14 cellular contexts compared by ENCODE assay signal in the genomic region with DNA sequence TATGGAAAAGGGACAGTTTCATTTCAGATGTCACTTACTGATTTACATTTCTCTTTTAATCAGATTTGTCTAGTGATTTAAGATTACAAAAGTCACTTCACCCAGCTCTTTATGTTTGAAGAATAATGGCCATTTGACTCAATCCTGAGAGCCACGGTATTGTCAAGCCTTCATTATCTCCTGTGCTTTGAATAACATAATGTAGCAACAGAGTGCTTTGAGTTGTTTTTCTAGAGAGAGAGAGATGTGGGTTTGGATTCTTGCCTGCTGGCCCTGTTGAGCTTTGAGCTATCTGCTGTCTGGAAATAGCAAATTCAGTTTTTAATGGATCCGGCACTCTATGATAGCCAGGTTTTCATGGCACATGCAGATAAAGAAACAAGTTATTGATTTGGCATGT.
DNase-seq lines count a peak whose midpoint lies in the region; ATAC-seq and TF ChIP-seq lines count a peak whose summit lies in the region.
"Had no signal": no experiment of that assay in that cellular context is flagged by ENCODE, and none has a peak within 500 bp of the region (broad histone marks: within the 10 kb centered on the region; RNA-seq: fewer than 3 reads in every experiment).

No MANE protein-coding gene starts in this region.

- no peaks in the 10 kb centered on the region for H3K9me3 ChIP-seq in left ventricle myocardium inferior (replicated peaks)

- H3K4me3 Mint-ChIP-seq in type B pancreatic cell: no peak overlapping the region
- H3K4me3 Mint-ChIP-seq: activated naive CD8-positive, alpha-beta T cell treated with anti-CD3 and anti-CD28 coated beads for 36 hours; stimulated activated naive B cell treated with anti-CD40 and anti-IgM and Interleukin-4, amounts not matched to agents 10 μg/mL and 1 μg/mL and 100 μg/mL, for 72 hours had no signal

- H3K9me3 Mint-ChIP-seq in type B pancreatic cell: peaks cover 4% of the 10 kb centered on the region
- H3K9me3 Mint-ChIP-seq: activated naive CD8-positive, alpha-beta T cell treated with anti-CD3 and anti-CD28 coated beads for 36 hours; stimulated activated naive B cell treated with anti-CD40 and anti-IgM and Interleukin-4, amounts not matched to agents 10 μg/mL and 1 μg/mL and 100 μg/mL, for 72 hours had no signal

- H3K4me3 ChIP-seq in left ventricle myocardium inferior: no peak overlapping the region

- peaks cover 32% of the 10 kb centered on the region for H3K4me1 Mint-ChIP-seq in type B pancreatic cell (ENCODE audit: unreplicated experiment)
- H3K4me1 Mint-ChIP-seq: activated naive CD8-positive, alpha-beta T cell treated with anti-CD3 and anti-CD28 coated beads for 36 hours had no signal

- no peaks in the 10 kb centered on the region for H3K27me3 ChIP-seq in left ventricle myocardium inferior (ENCODE audit: low read depth)

- no peak overlapping the region for H3K27ac ChIP-seq in left ventricle myocardium inferior (replicated peaks)

- H3K27ac Mint-ChIP-seq in type B pancreatic cell: peak overlapping the region; percentile 42
- H3K27ac Mint-ChIP-seq: activated naive CD8-positive, alpha-beta T cell treated with anti-CD3 and anti-CD28 coated beads for 36 hours; stimulated activated naive B cell treated with anti-CD40 and anti-IgM and Interleukin-4, amounts not matched to agents 10 μg/mL and 1 μg/mL and 100 μg/mL, for 72 hours had no signal

- no peaks in the 10 kb centered on the region for H3K36me3 ChIP-seq in left ventricle myocardium inferior

- DNase-seq in Right ventricle myocardium superior (no peak), left ventricle myocardium inferior (no peak), NCI-H748 (lab: John Stamatoyannopoulos, UW; ENCODE audit: unreplicated experiment) (peak; percentile 74), glomerular visceral epithelial cell (ENCODE audit: extremely low spot score) (peak; percentile 4), type B pancreatic cell (ENCODE audit: extremely low spot score, unreplicated experiment) (no peak), GF-D8 (lab: John Stamatoyannopoulos, UW) (no peak), COLO829 (ENCODE audit: low spot score) (no peak)
- DNase-seq: activated naive CD8-positive, alpha-beta T cell treated with anti-CD3 and anti-CD28 coated beads for 36 hours; effector CD8-positive, alpha-beta T cell; GOT3; Kasumi-1; stimulated activated CD4-positive, alpha-beta T cell treated with anti-CD3 and anti-CD28 coated beads, Interleukin-15, amount 100 ng/mL, for 24 hours; stimulated activated naive B cell treated with anti-CD40 and anti-IgM and Interleukin-4, amounts not matched to agents 10 μg/mL and 1 μg/mL and 100 μg/mL, for 72 hours had no signal

- no peaks in the 10 kb centered on the region for H3K36me3 Mint-ChIP-seq in type B pancreatic cell
- H3K36me3 Mint-ChIP-seq: activated naive CD8-positive, alpha-beta T cell treated with anti-CD3 and anti-CD28 coated beads for 36 hours had no signal

- H3K27me3 Mint-ChIP-seq in type B pancreatic cell: no peaks in the 10 kb centered on the region
- H3K27me3 Mint-ChIP-seq: activated naive CD8-positive, alpha-beta T cell treated with anti-CD3 and anti-CD28 coated beads for 36 hours; stimulated activated naive B cell treated with anti-CD40 and anti-IgM and Interleukin-4, amounts not matched to agents 10 μg/mL and 1 μg/mL and 100 μg/mL, for 72 hours had no signal

- no peak for TF ChIP-seq CTCF in left ventricle myocardium inferior (IDR thresholded peaks at IDR 0.05; ENCODE audit: borderline replicate concordance)
- TF ChIP-seq CTCF in type B pancreatic cell (conservative IDR thresholded peaks at IDR 0.05): no peak

- ATAC-seq in Right ventricle myocardium superior (ENCODE audit: poor library complexity) (peak; percentile 79), GM18868 (IDR thresholded peaks at IDR 0.05; ENCODE audit: unreplicated experiment) (no peak)
- ATAC-seq: stimulated activated naive B cell treated with anti-CD40 and anti-IgM and Interleukin-4, amounts not matched to agents 10 μg/mL and 1 μg/mL and 100 μg/mL, for 72 hours had no signal

- intact Hi-C loops in Right ventricle myocardium superior (cut with DNase I) (no loop called here), left ventricle myocardium inferior (cut with micrococcal nuclease) (no loop called here)

- peaks cover 24% of the 10 kb centered on the region for H3K4me1 ChIP-seq in left ventricle myocardium inferior

Comparison
In these comparisons a context has a peak if more than half of its experiments do, and no peak if none do; other contexts are left out.
1. DNase-seq: peak in NCI-H748 (single experiment) and glomerular visceral epithelial cell (single experiment); none in Right ventricle myocardium superior (single experiment), left ventricle myocardium inferior (single experiment), type B pancreatic cell (single experiment), GF-D8 (single experiment) and COLO829 (single experiment).